Comparison of ENCODE assay signal across 1 cellular context in the genomic region with DNA sequence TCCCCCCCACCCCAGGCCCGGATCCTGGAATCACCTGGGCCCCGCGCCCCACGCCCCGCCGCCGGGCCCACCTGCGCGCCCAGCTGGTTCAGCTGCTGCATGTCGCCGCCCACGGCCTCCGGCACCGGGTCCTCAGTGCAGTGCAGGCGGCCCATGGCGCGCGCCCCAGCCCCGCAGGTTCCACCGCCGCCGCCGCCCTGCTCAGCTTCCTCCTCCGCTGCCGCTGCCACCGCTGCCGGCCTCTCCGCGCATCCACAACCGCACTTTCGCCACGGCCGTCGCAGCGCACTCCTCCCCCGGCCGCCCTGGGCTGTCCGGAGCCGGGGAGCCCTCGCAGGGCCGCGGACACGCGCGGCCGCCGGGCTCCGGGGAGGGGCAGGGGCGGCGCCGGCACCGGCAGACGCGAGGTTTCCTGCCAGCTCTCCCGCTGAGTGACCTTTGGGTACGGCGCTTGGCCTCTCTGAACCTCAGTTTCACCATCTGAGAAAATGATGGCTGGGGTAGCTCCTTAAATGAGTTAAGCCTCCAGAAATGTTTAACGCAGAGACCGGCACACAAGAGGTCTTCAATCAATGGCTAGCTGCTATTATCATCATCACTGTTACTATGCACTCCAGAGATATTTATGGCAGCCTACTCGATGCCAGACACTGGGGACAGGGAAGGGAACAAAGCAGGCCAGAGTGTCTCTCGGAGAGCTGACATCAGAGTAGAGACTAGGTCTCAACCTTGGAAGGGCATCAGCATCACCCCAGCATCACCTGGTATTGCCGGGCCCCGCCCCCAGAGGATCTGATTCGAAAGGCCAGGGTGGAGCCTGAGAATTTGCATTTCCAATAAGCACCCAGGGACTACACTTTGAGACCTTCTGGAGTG.
TF ChIP-seq lines count a peak whose summit lies in the region.

A gene (minus strand): TSS at position 231 of the 876 bp plus-strand sequence. CDS start 76 bp downstream, at position 155.

TF ChIP-seq in HEK293, 187 proteins besides CTCF, POLR2A, EP300 and RAD21 (continued from another document):
- TF ChIP-seq, protein P1, sequence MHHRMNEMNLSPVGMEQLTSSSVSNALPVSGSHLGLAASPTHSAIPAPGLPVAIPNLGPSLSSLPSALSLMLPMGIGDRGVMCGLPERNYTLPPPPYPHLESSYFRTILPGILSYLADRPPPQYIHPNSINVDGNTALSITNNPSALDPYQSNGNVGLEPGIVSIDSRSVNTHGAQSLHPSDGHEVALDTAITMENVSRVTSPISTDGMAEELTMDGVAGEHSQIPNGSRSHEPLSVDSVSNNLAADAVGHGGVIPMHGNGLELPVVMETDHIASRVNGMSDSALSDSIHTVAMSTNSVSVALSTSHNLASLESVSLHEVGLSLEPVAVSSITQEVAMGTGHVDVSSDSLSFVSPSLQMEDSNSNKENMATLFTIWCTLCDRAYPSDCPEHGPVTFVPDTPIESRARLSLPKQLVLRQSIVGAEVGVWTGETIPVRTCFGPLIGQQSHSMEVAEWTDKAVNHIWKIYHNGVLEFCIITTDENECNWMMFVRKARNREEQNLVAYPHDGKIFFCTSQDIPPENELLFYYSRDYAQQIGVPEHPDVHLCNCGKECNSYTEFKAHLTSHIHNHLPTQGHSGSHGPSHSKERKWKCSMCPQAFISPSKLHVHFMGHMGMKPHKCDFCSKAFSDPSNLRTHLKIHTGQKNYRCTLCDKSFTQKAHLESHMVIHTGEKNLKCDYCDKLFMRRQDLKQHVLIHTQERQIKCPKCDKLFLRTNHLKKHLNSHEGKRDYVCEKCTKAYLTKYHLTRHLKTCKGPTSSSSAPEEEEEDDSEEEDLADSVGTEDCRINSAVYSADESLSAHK (tag by site-specific recombination; IDR thresholded peaks at IDR 0.05): no peak
